In genomic region chr15:63015618-63016017, GRCh38 we compare ENCODE assay signal across 9 cellular contexts. TPM values are rescaled to one million over a fixed set of nuclear protein-coding genes. Genes with fewer than 3 reads are reported as not detected.
DNase-seq lines count a peak whose midpoint lies in the region; ATAC-seq, FAIRE-seq and TF ChIP-seq lines count a peak whose summit lies in the region.
"Had no signal": no experiment of that assay in that cellular context is flagged by ENCODE, and none has a peak within 500 bp of the region (broad histone marks: within the 10 kb centered on the region; RNA-seq: fewer than 3 reads in every experiment).

No MANE protein-coding gene starts in this region.

- no peak overlapping the region for H2BK120ac ChIP-seq in H9 (ENCODE audit: low read depth, low read length, poor library complexity, severe bottlenecking)

- peak overlapping the region in 1 of 2 experiments; percentile 0; a peak in 1 of 4 replicates for H3K4me3 ChIP-seq in HCT116 (replicated peaks in 1 of 2; ENCODE audit: low read depth in 1 of 2, low read length in 2 of 2)
- H3K4me3 ChIP-seq in small intestine (ENCODE audit: low read depth in 1 of 2, low read length in 2 of 2): no peak overlapping the region

- no peaks in the 10 kb centered on the region for H3K9me3 Mint-ChIP-seq in activated T-helper 17 cell treated with anti-CD3 and anti-CD28 coated beads, Interleukin-2, amount 50 U/mL, for 72 hours
- H3K9me3 Mint-ChIP-seq in H9 (peaks cover 9 to 16% of the 10 kb centered on the region in 2 experiments), glutamatergic neuron (ENCODE audit: unreplicated experiment) (no peaks in the 10 kb centered on the region)
- H3K9me3 Mint-ChIP-seq in stimulated activated memory B cell treated with anti-CD40 and anti-IgM and Interleukin-4, amounts not matched to agents 10 μg/mL and 1 μg/mL and 100 μg/mL, for 72 hours: no peaks in the 10 kb centered on the region
- H3K9me3 Mint-ChIP-seq: natural killer cell treated with Interleukin-12 subunit alpha and Interleukin-12 subunit beta and Interleukin-15 and Interleukin-18, amount 100 ng/mL, for 72 hours had no signal

- no peaks in the 10 kb centered on the region for H3K9me3 ChIP-seq in HCT116 (ENCODE audit: control insufficient read depth in 1 of 2, insufficient read depth in 1 of 2, low read depth in 1 of 2, low read length in 2 of 2)
- H3K9me3 ChIP-seq in small intestine (ENCODE audit: control insufficient read depth, low read depth): no peaks in the 10 kb centered on the region
- H3K9me3 ChIP-seq in H9 (ENCODE audit: control insufficient read depth, low read depth, low read length): no peaks in the 10 kb centered on the region

- H3K9ac ChIP-seq in HCT116 (ENCODE audit: low read length) (no peak overlapping the region), H9 (ENCODE audit: extremely low read depth, insufficient read length, low read length) (no peak overlapping the region)

- DNase-seq in HCT116 (ENCODE audit: low read depth, low spot score) (no peak), left cardiac atrium (peak; percentile 45), small intestine (peak; percentile 72), NCI-H82 (lab: John Stamatoyannopoulos, UW) (no peak), H9 (no peak), glutamatergic neuron (no peak)

- WGBS in small intestine, 3 donors: 24 to 32% (median 26%) methylated on average over 1 of the region's 1 CpG
- no CpG with 5 or more reads among the region's 1 CpG for WGBS in H9 (ENCODE audit: extremely low coverage, insufficient read length, low lambda C conversion rate)

- H3K79me1 ChIP-seq in H9 (ENCODE audit: insufficient read depth, low read depth, low read length, poor library complexity, severe bottlenecking): no peaks in the 10 kb centered on the region

- RAD21 ChIA-PET in HCT116 (lab: Charles Lee; ENCODE audit: low non-redundant PET in 1 of 2, low total read pairs in 2 of 2, uncharacterized antibody in 2 of 2, unreplicated experiment in 2 of 2): no interaction called here

- no peaks in the 10 kb centered on the region for H3K27me3 Mint-ChIP-seq in activated T-helper 17 cell treated with anti-CD3 and anti-CD28 coated beads, Interleukin-2, amount 50 U/mL, for 72 hours
- H3K27me3 Mint-ChIP-seq in H9 (ENCODE audit: low read depth): peaks cover 2% of the 10 kb centered on the region
- H3K27me3 Mint-ChIP-seq in glutamatergic neuron (ENCODE audit: unreplicated experiment): no peaks in the 10 kb centered on the region
- peaks cover 18% of the 10 kb centered on the region for H3K27me3 Mint-ChIP-seq in stimulated activated memory B cell treated with anti-CD40 and anti-IgM and Interleukin-4, amounts not matched to agents 10 μg/mL and 1 μg/mL and 100 μg/mL, for 72 hours
- H3K27me3 Mint-ChIP-seq: natural killer cell treated with Interleukin-12 subunit alpha and Interleukin-12 subunit beta and Interleukin-15 and Interleukin-18, amount 100 ng/mL, for 72 hours had no signal

- no peak overlapping the region for H3K27ac Mint-ChIP-seq in activated T-helper 17 cell treated with anti-CD3 and anti-CD28 coated beads, Interleukin-2, amount 50 U/mL, for 72 hours
- H3K27ac Mint-ChIP-seq in H9 (no peak overlapping the region), glutamatergic neuron (ENCODE audit: unreplicated experiment) (no peak overlapping the region)
- H3K27ac Mint-ChIP-seq in stimulated activated memory B cell treated with anti-CD40 and anti-IgM and Interleukin-4, amounts not matched to agents 10 μg/mL and 1 μg/mL and 100 μg/mL, for 72 hours: no peak overlapping the region
- H3K27ac Mint-ChIP-seq: natural killer cell treated with Interleukin-12 subunit alpha and Interleukin-12 subunit beta and Interleukin-15 and Interleukin-18, amount 100 ng/mL, for 72 hours had no signal

- no peak overlapping the region for H4K5ac ChIP-seq in H9 (ENCODE audit: insufficient read length, low read depth, low read length)

- H2AFZ ChIP-seq in HCT116 (ENCODE audit: low read depth, low read length, poor library complexity, severe bottlenecking) (peak overlapping the region; percentile 23), H9 (ENCODE audit: low read length) (no peak overlapping the region)

- H3K79me2 ChIP-seq in HCT116 (ENCODE audit: insufficient read depth, low read length) (no peaks in the 10 kb centered on the region), H9 (ENCODE audit: insufficient read depth, low read length) (no peaks in the 10 kb centered on the region)

- no peak for ATAC-seq in HCT116
- ATAC-seq in activated T-helper 17 cell treated with anti-CD3 and anti-CD28 coated beads, Interleukin-2, amount 50 U/mL, for 72 hours (replicated peaks): peak; percentile 51
- ATAC-seq in left cardiac atrium: peak; percentile 60 to 80
- no peak for ATAC-seq in stimulated activated memory B cell treated with anti-CD40 and anti-IgM and Interleukin-4, amounts not matched to agents 10 μg/mL and 1 μg/mL and 100 μg/mL, for 72 hours

- BruUV-seq in HCT116 (replicated peaks; lab: Mats Ljungman, UMichigan): no TSS peak

- no peak overlapping the region for H2BK5ac ChIP-seq in H9 (ENCODE audit: insufficient read length, low read length)

- H3K27ac ChIP-seq in HCT116 (ENCODE audit: low read depth, low read length): no peak overlapping the region
- peak overlapping the region in 1 of 2 donors; percentile 41 for H3K27ac ChIP-seq in small intestine (ENCODE audit: low read depth in 1 of 2, low read length in 1 of 2)
- no peak overlapping the region for H3K27ac ChIP-seq in H9 (ENCODE audit: insufficient read length, low read depth, low read length)

- no peak overlapping the region for H2BK20ac ChIP-seq in H9 (ENCODE audit: low read depth, low read length, poor library complexity, severe bottlenecking)

- H3K4me1 ChIP-seq in HCT116 (ENCODE audit: control insufficient read depth in 1 of 2, insufficient read depth in 2 of 2, low read length in 2 of 2) (peaks cover 36 to 51% of the 10 kb centered on the region in 2 experiments), small intestine (ENCODE audit: control insufficient read depth in 2 of 2, insufficient read depth in 1 of 2, low read depth in 1 of 2, low read length in 1 of 2) (no peaks in the 10 kb centered on the region), H9 (ENCODE audit: insufficient read depth, low read length) (no peaks in the 10 kb centered on the region; the same call in 1 of the 2 replicates)

- no peak overlapping the region for H3K56ac ChIP-seq in H9 (ENCODE audit: insufficient read length, low read depth, low read length)

- no peaks in the 10 kb centered on the region for H3K4me1 Mint-ChIP-seq in activated T-helper 17 cell treated with anti-CD3 and anti-CD28 coated beads, Interleukin-2, amount 50 U/mL, for 72 hours
- peaks cover 18 to 29% of the 10 kb centered on the region in 2 experiments for H3K4me1 Mint-ChIP-seq in H9
- H3K4me1 Mint-ChIP-seq in glutamatergic neuron (ENCODE audit: low read depth, unreplicated experiment): peaks cover 4% of the 10 kb centered on the region
- H3K4me1 Mint-ChIP-seq in stimulated activated memory B cell treated with anti-CD40 and anti-IgM and Interleukin-4, amounts not matched to agents 10 μg/mL and 1 μg/mL and 100 μg/mL, for 72 hours: no peaks in the 10 kb centered on the region

- H3K23me2 ChIP-seq in H9 (ENCODE audit: insufficient read length, low read depth, low read length, poor library complexity, severe bottlenecking): no peaks in the 10 kb centered on the region

- H3K4me3 Mint-ChIP-seq in activated T-helper 17 cell treated with anti-CD3 and anti-CD28 coated beads, Interleukin-2, amount 50 U/mL, for 72 hours: no peak overlapping the region
- H3K4me3 Mint-ChIP-seq in H9 (no peak overlapping the region), glutamatergic neuron (ENCODE audit: unreplicated experiment) (no peak overlapping the region)
- no peak overlapping the region for H3K4me3 Mint-ChIP-seq in stimulated activated memory B cell treated with anti-CD40 and anti-IgM and Interleukin-4, amounts not matched to agents 10 μg/mL and 1 μg/mL and 100 μg/mL, for 72 hours
- H3K4me3 Mint-ChIP-seq: natural killer cell treated with Interleukin-12 subunit alpha and Interleukin-12 subunit beta and Interleukin-15 and Interleukin-18, amount 100 ng/mL, for 72 hours had no signal

- no peaks in the 10 kb centered on the region for H3K27me3 ChIP-seq in HCT116 (ENCODE audit: insufficient read depth, low read length)
- H3K27me3 ChIP-seq in small intestine (ENCODE audit: control insufficient read depth in 2 of 2, insufficient read depth in 2 of 2, low read length in 2 of 2): no peaks in the 10 kb centered on the region
- H3K27me3 ChIP-seq in H9 (ENCODE audit: insufficient read depth, low read length): no peaks in the 10 kb centered on the region

- H2BK15ac ChIP-seq in H9 (ENCODE audit: low read depth, low read length): no peak overlapping the region

- intact Hi-C loops in HCT116 (cut with micrococcal nuclease): no loop called here
- intact Hi-C loops in left cardiac atrium (cut with DNase I): no loop called here

- TF ChIP-seq RAD21 in HCT116 (IDR thresholded peaks at IDR 0.05; ENCODE audit: low read depth): no peak

- H2BK12ac ChIP-seq in H9 (ENCODE audit: insufficient read length, low read depth, low read length): no peak overlapping the region

- no peaks in the 10 kb centered on the region for H3K9me2 ChIP-seq in HCT116 (ENCODE audit: insufficient read depth)

- H4K20me1 ChIP-seq in HCT116 (ENCODE audit: insufficient read depth) (no peaks in the 10 kb centered on the region), H9 (ENCODE audit: control insufficient read depth, insufficient read depth, insufficient read length) (no peaks in the 10 kb centered on the region)

- H3K36me3 ChIP-seq in HCT116 (ENCODE audit: control insufficient read depth in 1 of 2, insufficient read depth in 2 of 2, low read length in 2 of 2) (no peaks in the 10 kb centered on the region), small intestine (ENCODE audit: control insufficient read depth in 2 of 2, insufficient read depth in 2 of 2, low read length in 2 of 2) (no peaks in the 10 kb centered on the region)

- no peak overlapping the region for H3K4ac ChIP-seq in H9 (ENCODE audit: low read depth, low read length)

- no peak for TF ChIP-seq POLR2A in HCT116 (IDR thresholded peaks at IDR 0.05; ENCODE audit: borderline replicate concordance, extremely low read depth, insufficient read depth, insufficient read length)

- H4K91ac ChIP-seq in H9 (ENCODE audit: insufficient read length, low read depth, low read length): no peak overlapping the region

- H3K4me2 ChIP-seq in HCT116 (ENCODE audit: low read length) (peak overlapping the region; percentile 43), H9 (ENCODE audit: insufficient read depth, insufficient read length, low read length) (no peak overlapping the region)

- CTCF ChIA-PET in HCT116 (lab: Charles Lee): interaction anchor here (1.4 kb wide), 1 partner anchor 32 kb away, joined by 6 read pairs; no protein-coding TSS in a partner anchor

- H4K8ac ChIP-seq in H9 (replicated peaks; ENCODE audit: insufficient read length, low read depth, low read length): no peak overlapping the region

- TF ChIP-seq CTCF in HCT116 (IDR thresholded peaks at IDR 0.05 in 2 of 3, conservative IDR thresholded peaks at IDR 0.05 in 1 of 3; ENCODE audit: borderline replicate concordance in 1 of 3, insufficient read depth in 1 of 3, low read depth in 2 of 3, low read length in 2 of 3): no peak
- TF ChIP-seq CTCF in H9 (conservative IDR thresholded peaks at IDR 0.05): no peak
- TF ChIP-seq CTCF in glutamatergic neuron (IDR thresholded peaks at IDR 0.05; ENCODE audit: partially characterized antibody, unreplicated experiment): no peak

- FAIRE-seq in small intestine (lab: Jason Lieb, UNC): no peak

- H3K18ac ChIP-seq in H9 (ENCODE audit: insufficient read length, low read depth, low read length): no peak overlapping the region

- no peak overlapping the region for H3T11ph ChIP-seq in H9 (ENCODE audit: low read length)

- no peaks in the 10 kb centered on the region for H3K36me3 Mint-ChIP-seq in activated T-helper 17 cell treated with anti-CD3 and anti-CD28 coated beads, Interleukin-2, amount 50 U/mL, for 72 hours (ENCODE audit: low read depth)
- H3K36me3 Mint-ChIP-seq in H9 (ENCODE audit: insufficient read depth in 1 of 3, low read depth in 3 of 3) (peaks cover 0 to 17% (median 2%) of the 10 kb centered on the region in 3 experiments; a peak in 3 of 7 replicates), glutamatergic neuron (ENCODE audit: unreplicated experiment) (peaks cover 4% of the 10 kb centered on the region)
- H3K36me3 Mint-ChIP-seq in stimulated activated memory B cell treated with anti-CD40 and anti-IgM and Interleukin-4, amounts not matched to agents 10 μg/mL and 1 μg/mL and 100 μg/mL, for 72 hours: no peaks in the 10 kb centered on the region
- H3K36me3 Mint-ChIP-seq: natural killer cell treated with Interleukin-12 subunit alpha and Interleukin-12 subunit beta and Interleukin-15 and Interleukin-18, amount 100 ng/mL, for 72 hours had no signal

- H3K23ac ChIP-seq in H9 (ENCODE audit: insufficient read length, low read depth, low read length): no peak overlapping the region

- POLR2A ChIA-PET in HCT116 (lab: Charles Lee): no interaction called here

- H2AK5ac ChIP-seq in H9 (ENCODE audit: insufficient read length, low read length): no peak overlapping the region

- no peak overlapping the region for H3K14ac ChIP-seq in H9 (ENCODE audit: insufficient read depth, low read length)

RNA-seq across cellular contexts. Expression of gene TPM1, which starts 26.9 kb away (rescaled TPM):
- total RNA-seq in HCT116 (2021; ENCODE audit: unreplicated experiment) (22.5 TPM), left cardiac atrium (1,000 to 10,000 TPM; 8,049 to 9,104 TPM), H9 (2021) (731 and 748 TPM in 2 replicates), glutamatergic neuron (ENCODE audit: unreplicated experiment) (255 TPM)
- 21.6 and 27.5 TPM in 2 replicates for polyA plus RNA-seq in HCT116 (2012)
- 1 to 10 TPM; 3.0 to 9.7 TPM for total RNA-seq in activated T-helper 17 cell treated with anti-CD3 and anti-CD28 coated beads, Interleukin-2, amount 50 U/mL, for 72 hours
- 100 to 1,000 TPM; 353 to 542 (median 411) TPM for polyA plus RNA-seq in small intestine

Comparison
In these comparisons a context has a peak if more than half of its experiments do, and no peak if none do; other contexts are left out.
1. ATAC-seq: peak in activated T-helper 17 cell treated with anti-CD3 and anti-CD28 coated beads, Interleukin-2, amount 50 U/mL, for 72 hours (single experiment) and left cardiac atrium (2 of 2); none in HCT116 (single experiment) and stimulated activated memory B cell treated with anti-CD40 and anti-IgM and Interleukin-4, amounts not matched to agents 10 μg/mL and 1 μg/mL and 100 μg/mL, for 72 hours (single experiment).
2. DNase-seq: peak in left cardiac atrium (single experiment) and small intestine (single experiment); none in HCT116 (single experiment), NCI-H82 (single experiment), H9 (single experiment) and glutamatergic neuron (single experiment).
3. RNA of gene TPM1, which starts 26.9 kb away (total RNA-seq): 8,049 to 9,104 TPM in left cardiac atrium, 731 to 748 TPM in H9 and 255 TPM in glutamatergic neuron (single experiment); 22.5 TPM in HCT116 (single experiment) and 3.0 to 9.7 TPM in activated T-helper 17 cell treated with anti-CD3 and anti-CD28 coated beads, Interleukin-2, amount 50 U/mL, for 72 hours; every median in the first group is over 10 times any median in the second.